8 cellular contexts compared by ENCODE assay signal in the genomic region with DNA sequence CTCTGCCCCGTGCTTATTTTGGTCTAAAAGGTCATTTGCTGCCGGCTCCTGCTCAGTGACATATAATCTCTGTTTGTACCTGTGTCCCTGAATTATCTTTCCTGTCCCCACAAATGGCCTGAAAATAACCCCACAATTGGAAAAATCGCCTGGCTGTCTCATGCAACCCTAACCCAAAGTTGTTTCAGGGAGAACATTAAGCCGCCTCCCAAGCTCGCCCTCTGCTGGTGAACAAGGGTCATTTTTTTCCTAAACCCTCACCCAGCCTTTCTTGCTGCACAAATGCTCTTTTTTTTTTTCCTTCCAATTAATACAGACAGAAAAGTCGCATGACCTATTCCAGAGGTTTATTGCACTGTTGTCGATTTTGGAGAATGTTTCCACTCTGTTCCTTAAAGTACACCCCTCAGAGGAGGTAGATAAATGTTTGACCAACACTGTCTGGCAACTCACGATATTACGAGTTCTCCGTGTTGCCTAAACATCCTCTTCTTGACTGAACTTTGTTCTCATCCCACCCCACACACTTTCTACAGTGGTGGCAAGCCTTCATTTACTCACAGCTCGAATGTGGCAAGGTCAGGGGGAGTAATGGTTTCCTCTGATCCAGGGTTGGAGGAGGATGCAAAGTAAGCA.
DNase-seq lines count a peak whose midpoint lies in the region; ATAC-seq, FAIRE-seq and TF ChIP-seq lines count a peak whose summit lies in the region.

No MANE protein-coding gene starts in this region.

- 23 to 28% methylated on average over 11 of the region's 11 CpGs for WGBS in pancreas, 2 donors
- 0 to 22% methylated on average over 4 to 11 of the region's 11 CpGs for WGBS in transverse colon (ENCODE audit: low coverage in 1 of 2), 2 donors

- in situ Hi-C loops in transverse colon (cut with MboI; ENCODE audit: low pct_ligation_motif_present in 1 of 4, low pct_unique_long_range_greater_than_20kb in 1 of 4, low sequenced_read_pairs in 3 of 4) = loop anchor here in 2 of 4 donors (10.0 to 25.0 kb wide), 2 partner anchors 371 to 379 kb away; no protein-coding TSS in a partner anchor

- no peak for TF ChIP-seq POLR2A in transverse colon (IDR thresholded peaks at IDR 0.05)

- DNase-seq in HTR-8/SVneo (ENCODE audit: insufficient read length, low spot score) (peak; percentile 56), SJSA1 (ENCODE audit: low read depth in 1 of 2, low spot score in 2 of 2) (peak in 1 of 2 experiments; percentile 57), frontal cortex (ENCODE audit: low spot score in 2 of 2) (peak; percentile 65 to 67), pancreas (peak in 5 of 6 donors; percentile 39 to 67 (median 40)), transverse colon (peak; percentile 51), GOT3 (lab: John Stamatoyannopoulos, UW) (no peak)
- DNase-seq in activated naive CD4-positive, alpha-beta T cell (lab: John Stamatoyannopoulos, UW) = peak in 3 of 4 experiments; percentile 5 to 49 (median 23)

- TF ChIP-seq CTCF in GM12872 (IDR thresholded peaks at IDR 0.05; ENCODE audit: insufficient read depth, low read depth, low read length) (peak; percentile 91), pancreas (IDR thresholded peaks at IDR 0.05) (peak; percentile 77 to 85 (median 78)), transverse colon (IDR thresholded peaks at IDR 0.05) (peak; percentile 73 to 85 (median 81))

- no peak for TF ChIP-seq EP300 in transverse colon (IDR thresholded peaks at IDR 0.05; ENCODE audit: low read depth)

- H3K27me3 ChIP-seq in SJSA1 (replicated peaks) (no peaks in the 10 kb centered on the region), pancreas (no peaks in the 10 kb centered on the region), transverse colon (no peaks in the 10 kb centered on the region)

- H3K4me3 ChIP-seq in SJSA1 (no peak overlapping the region), pancreas (no peak overlapping the region), transverse colon (no peak overlapping the region)

- 0 out of 2 replicates have a peak overlapping the region, but pooled peaks have one; percentile 3 for H3K27ac ChIP-seq in SJSA1
- no peak overlapping the region for H3K27ac ChIP-seq in pancreas
- H3K27ac ChIP-seq in transverse colon = no peak overlapping the region

- no peaks in the 10 kb centered on the region for H3K36me3 ChIP-seq in SJSA1
- no peaks in the 10 kb centered on the region for H3K36me3 ChIP-seq in pancreas
- H3K36me3 ChIP-seq in transverse colon = no peaks in the 10 kb centered on the region

- FAIRE-seq in HTR-8/SVneo (lab: Jason Lieb, UNC) (peak; percentile 28), frontal cortex (lab: Jason Lieb, UNC) (peak; percentile 44), pancreas (lab: Jason Lieb, UNC) (peak; percentile 41)

- peaks cover 35% of the 10 kb centered on the region for H3K4me1 ChIP-seq in SJSA1 (replicated peaks)
- H3K4me1 ChIP-seq in pancreas = peaks cover 0 to 7% (median 5%) of the 10 kb centered on the region in 3 donors
- peaks cover 0 to 4% (median 0%) of the 10 kb centered on the region in 4 donors for H3K4me1 ChIP-seq in transverse colon

- H3K9me3 ChIP-seq in SJSA1 (replicated peaks) = no peaks in the 10 kb centered on the region
- no peaks in the 10 kb centered on the region for H3K9me3 ChIP-seq in pancreas
- no peaks in the 10 kb centered on the region for H3K9me3 ChIP-seq in transverse colon

- ATAC-seq in pancreas = peak; percentile 61 to 91 (median 88)

- intact Hi-C loops in pancreas (cut with DNase I) = loop anchor here in 1 of 3 donors (5.0 kb wide), 1 partner anchor 386 kb away; no protein-coding TSS in a partner anchor
- intact Hi-C loops in transverse colon (cut with DNase I; ENCODE audit: low total_unique reads) = no loop called here
